ENCODE assay signal across 17 cellular contexts in the genomic region with DNA sequence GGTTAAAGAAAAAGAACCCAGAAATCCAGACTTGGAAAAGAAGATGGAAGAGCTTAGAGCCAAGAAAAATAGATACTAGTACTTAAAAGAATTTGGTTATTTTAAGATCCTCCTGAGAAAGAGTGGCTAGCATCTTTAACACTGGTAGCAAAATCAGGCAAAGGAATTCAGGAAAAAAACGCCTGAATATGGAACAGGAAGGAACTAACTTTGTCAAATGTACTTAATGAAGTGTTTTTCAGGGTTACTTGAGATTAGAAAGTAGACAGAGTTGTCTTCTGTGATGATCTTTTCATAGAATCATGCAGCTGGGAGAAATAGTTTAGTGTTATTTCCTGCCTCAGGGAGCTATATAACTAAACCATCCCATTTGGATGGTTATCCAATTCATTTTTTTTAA. TPM values are rescaled to one million over a fixed set of nuclear protein-coding genes. Genes with fewer than 3 reads are reported as not detected.
"Had no signal": no experiment of that assay in that cellular context is flagged by ENCODE, and none has a peak within 500 bp of the region (broad histone marks: within the 10 kb centered on the region; RNA-seq: fewer than 3 reads in every experiment).

No MANE protein-coding gene starts in this region.

- H3K4me1 ChIP-seq: left lung, right lobe of liver had no signal

- H3K27ac ChIP-seq: brain microvascular endothelial cell, left lung, ovary, right lobe of liver, stomach, WERI-Rb-1 had no signal

- H3K4me3 ChIP-seq: left lung, mucosa of descending colon, ovary, right lobe of liver, smooth muscle cell, stomach had no signal

- H3K36me3 ChIP-seq: left lung, ovary, right lobe of liver, stomach, WERI-Rb-1 had no signal

- DNase-seq: activated CD4-positive, alpha-beta memory T cell treated with anti-CD3 and anti-CD28 coated beads for 36 hours; activated CD4-positive, alpha-beta T cell treated with anti-CD3 and anti-CD28 coated beads for 4 hours; activated CD8-positive, alpha-beta memory T cell treated with anti-CD3 and anti-CD28 coated beads, Interleukin-2, amount 10 ng/mL, durations not matched to agents 7 days and 5 days; activated naive CD4-positive, alpha-beta T cell treated with anti-CD3 and anti-CD28 coated beads for 36 hours; activated naive CD8-positive, alpha-beta T cell treated with anti-CD3 and anti-CD28 coated beads, Interleukin-2, amount 50 U/mL, for 24 hours; anterior cingulate cortex; brain microvascular endothelial cell; effector memory CD8-positive, alpha-beta T cell; left lung; mucosa of descending colon; naive B cell; ovary; right lobe of liver; stimulated activated CD4-positive, alpha-beta T cell treated with anti-CD3 and anti-CD28 coated beads, Interleukin-4, amount 100 ng/mL, for 1 hour; stomach; WERI-Rb-1 had no signal

- H3K27me3 ChIP-seq: brain microvascular endothelial cell, left lung, ovary, right lobe of liver, stomach had no signal

- H3K9me3 ChIP-seq: left lung, mucosa of descending colon, ovary, right lobe of liver, stomach had no signal

- H3K4me2 ChIP-seq: smooth muscle cell had no signal

RNA-seq across cellular contexts. Expression of gene SASH1, which starts 50.8 kb away (rescaled TPM):
- total RNA-seq: activated naive CD4-positive, alpha-beta T cell treated with anti-CD3 and anti-CD28 coated beads for 36 hours had no signal
